In genomic region chr9:37373621-37374020, GRCh38 we compare ENCODE assay signal across 25 cellular contexts. TPM values are rescaled to one million over a fixed set of nuclear protein-coding genes. Genes with fewer than 3 reads are reported as not detected.
DNase-seq lines count a peak whose midpoint lies in the region; ATAC-seq and TF ChIP-seq lines count a peak whose summit lies in the region.
"Had no signal": no experiment of that assay in that cellular context is flagged by ENCODE, and none has a peak within 500 bp of the region (broad histone marks: within the 10 kb centered on the region; RNA-seq: fewer than 3 reads in every experiment).

No MANE protein-coding gene starts in this region.

- no peak overlapping the region for H3K4me3 Mint-ChIP-seq in stimulated activated naive CD8-positive, alpha-beta T cell treated with anti-CD3 and anti-CD28 coated beads, Interleukin-15, Interleukin-2, amounts not matched to agents 100 ng/mL and 50 ng/mL, for 24 hours
- H3K4me3 Mint-ChIP-seq in stimulated activated naive CD8-positive, alpha-beta T cell treated with anti-CD3 and anti-CD28 coated beads, Interleukin-15, amount 100 ng/mL, for 72 hours: no peak overlapping the region
- peak overlapping the region; percentile 15 for H3K4me3 Mint-ChIP-seq in glutamatergic neuron (ENCODE audit: unreplicated experiment)
- H3K4me3 Mint-ChIP-seq in stimulated activated naive B cell treated with anti-CD40 and anti-IgM and Interleukin-4, amounts not matched to agents 10 μg/mL and 1 μg/mL and 100 μg/mL, for 72 hours: no peak overlapping the region
- H3K4me3 Mint-ChIP-seq: CD4-positive, CD25-positive, alpha-beta regulatory T cell; H9; T-cell had no signal

- H3K9me3 Mint-ChIP-seq in stimulated activated naive CD8-positive, alpha-beta T cell treated with anti-CD3 and anti-CD28 coated beads, Interleukin-15, Interleukin-2, amounts not matched to agents 100 ng/mL and 50 ng/mL, for 24 hours: no peaks in the 10 kb centered on the region
- no peaks in the 10 kb centered on the region for H3K9me3 Mint-ChIP-seq in stimulated activated naive CD8-positive, alpha-beta T cell treated with anti-CD3 and anti-CD28 coated beads, Interleukin-15, amount 100 ng/mL, for 72 hours
- H3K9me3 Mint-ChIP-seq in glutamatergic neuron (ENCODE audit: unreplicated experiment): peaks cover 1% of the 10 kb centered on the region
- peaks cover 0 to 6% of the 10 kb centered on the region in 2 donors for H3K9me3 Mint-ChIP-seq in stimulated activated naive B cell treated with anti-CD40 and anti-IgM and Interleukin-4, amounts not matched to agents 10 μg/mL and 1 μg/mL and 100 μg/mL, for 72 hours
- H3K9me3 Mint-ChIP-seq: CD4-positive, CD25-positive, alpha-beta regulatory T cell; H9; T-cell had no signal

- H3K27me3 ChIP-seq in OCI-LY1 (ENCODE audit: insufficient read depth, low read length) (no peaks in the 10 kb centered on the region), transverse colon (no peaks in the 10 kb centered on the region)
- H3K27me3 ChIP-seq: BE2C, SJSA1 had no signal

- peaks cover 7% of the 10 kb centered on the region for H3K27me3 Mint-ChIP-seq in stimulated activated naive CD8-positive, alpha-beta T cell treated with anti-CD3 and anti-CD28 coated beads, Interleukin-15, Interleukin-2, amounts not matched to agents 100 ng/mL and 50 ng/mL, for 24 hours
- H3K27me3 Mint-ChIP-seq in stimulated activated naive CD8-positive, alpha-beta T cell treated with anti-CD3 and anti-CD28 coated beads, Interleukin-15, amount 100 ng/mL, for 72 hours: peaks cover 9% of the 10 kb centered on the region
- peaks cover 5% of the 10 kb centered on the region for H3K27me3 Mint-ChIP-seq in glutamatergic neuron (ENCODE audit: unreplicated experiment)
- no peaks in the 10 kb centered on the region for H3K27me3 Mint-ChIP-seq in stimulated activated naive B cell treated with anti-CD40 and anti-IgM and Interleukin-4, amounts not matched to agents 10 μg/mL and 1 μg/mL and 100 μg/mL, for 72 hours
- H3K27me3 Mint-ChIP-seq: CD4-positive, CD25-positive, alpha-beta regulatory T cell had no signal

- 88 to 95% methylated on average over 1 of the region's 1 CpG for WGBS in transverse colon (ENCODE audit: low coverage in 1 of 2), 2 donors

- no peak for TF ChIP-seq EP300 in transverse colon (IDR thresholded peaks at IDR 0.05; ENCODE audit: low read depth)

- no peak for DNase-seq in stimulated activated naive CD8-positive, alpha-beta T cell treated with anti-CD3 and anti-CD28 coated beads, Interleukin-15, amount 100 ng/mL, for 72 hours
- no peak for DNase-seq in glutamatergic neuron
- DNase-seq in stimulated activated naive B cell treated with anti-CD40 and anti-IgM and Interleukin-4, amounts not matched to agents 10 μg/mL and 1 μg/mL and 100 μg/mL, for 72 hours: no peak
- DNase-seq in transverse colon: no peak
- no peak for DNase-seq in HuH-7 (ENCODE audit: low spot score)
- DNase-seq in iPS-NIHi7 (ENCODE audit: extremely low spot score): no peak
- DNase-seq: BE2C; CD4-positive, CD25-positive, alpha-beta regulatory T cell; DMS53; GM23248; H9; NCI-H1092 treated with DMSO at 0.1 percent for 48 hours; NCI-H1436 treated with DMSO at 0.1 percent for 48 hours; NCI-H187 treated with DMSO at 0.1 percent for 48 hours; NCI-H2171 treated with DMSO at 0.1 percent for 48 hours; NCI-H345; NCI-H524; NCI-H774; Right ventricle myocardium superior; RPMI8226; T-cell had no signal

- no peak for TF ChIP-seq POLR2A in transverse colon (IDR thresholded peaks at IDR 0.05)

- no peaks in the 10 kb centered on the region for H3K9me2 ChIP-seq in OCI-LY1 (ENCODE audit: low read depth, low read length)

- peaks cover 100% of the 10 kb centered on the region for H3K4me1 ChIP-seq in OCI-LY1 (ENCODE audit: insufficient read depth, low read length, severe bottlenecking)
- H3K4me1 ChIP-seq in transverse colon: no peaks in the 10 kb centered on the region
- H3K4me1 ChIP-seq: SJSA1 had no signal

- no peak for ATAC-seq in stimulated activated naive CD8-positive, alpha-beta T cell treated with anti-CD3 and anti-CD28 coated beads, Interleukin-15, amount 100 ng/mL, for 72 hours
- ATAC-seq in stimulated activated naive B cell treated with anti-CD40 and anti-IgM and Interleukin-4, amounts not matched to agents 10 μg/mL and 1 μg/mL and 100 μg/mL, for 72 hours (replicated peaks): no peak
- ATAC-seq: T-cell had no signal

- H3F3A ChIP-seq in OCI-LY1 (ENCODE audit: insufficient read depth, low read length): peaks cover 10% of the 10 kb centered on the region; the same call in 1 of the 2 replicates

- H3K9ac ChIP-seq in OCI-LY1 (ENCODE audit: low read length): peak overlapping the region; percentile 80
- H3K9ac ChIP-seq: GM23248 had no signal

- intact Hi-C loops in transverse colon (cut with DNase I; ENCODE audit: low total_unique reads): no loop called here

- H3K27ac ChIP-seq in OCI-LY1 (ENCODE audit: low read depth, low read length, poor library complexity, severe bottlenecking) (peak overlapping the region; percentile 100), transverse colon (no peak overlapping the region)
- H3K27ac ChIP-seq: 22Rv1, GM23248, SJSA1 had no signal

- H3K9me3 ChIP-seq in OCI-LY1 (ENCODE audit: low read length) (no peaks in the 10 kb centered on the region), transverse colon (no peaks in the 10 kb centered on the region)
- H3K9me3 ChIP-seq: BE2C, SJSA1 had no signal

- H3K4me1 Mint-ChIP-seq in stimulated activated naive CD8-positive, alpha-beta T cell treated with anti-CD3 and anti-CD28 coated beads, Interleukin-15, Interleukin-2, amounts not matched to agents 100 ng/mL and 50 ng/mL, for 24 hours (ENCODE audit: low read depth): peaks cover 55% of the 10 kb centered on the region
- peaks cover 21% of the 10 kb centered on the region for H3K4me1 Mint-ChIP-seq in stimulated activated naive CD8-positive, alpha-beta T cell treated with anti-CD3 and anti-CD28 coated beads, Interleukin-15, amount 100 ng/mL, for 72 hours
- H3K4me1 Mint-ChIP-seq in glutamatergic neuron (ENCODE audit: low read depth, unreplicated experiment): peaks cover 3% of the 10 kb centered on the region
- peaks cover 68 to 93% of the 10 kb centered on the region in 2 donors for H3K4me1 Mint-ChIP-seq in stimulated activated naive B cell treated with anti-CD40 and anti-IgM and Interleukin-4, amounts not matched to agents 10 μg/mL and 1 μg/mL and 100 μg/mL, for 72 hours

- TF ChIP-seq CTCF in OCI-LY1 (IDR thresholded peaks at IDR 0.05; ENCODE audit: low read length) (no peak), glutamatergic neuron (IDR thresholded peaks at IDR 0.05; ENCODE audit: partially characterized antibody, unreplicated experiment) (no peak), transverse colon (IDR thresholded peaks at IDR 0.05) (no peak)

- peak overlapping the region; percentile 69 for H3K27ac Mint-ChIP-seq in stimulated activated naive CD8-positive, alpha-beta T cell treated with anti-CD3 and anti-CD28 coated beads, Interleukin-15, Interleukin-2, amounts not matched to agents 100 ng/mL and 50 ng/mL, for 24 hours
- H3K27ac Mint-ChIP-seq in stimulated activated naive CD8-positive, alpha-beta T cell treated with anti-CD3 and anti-CD28 coated beads, Interleukin-15, amount 100 ng/mL, for 72 hours: no peak overlapping the region
- H3K27ac Mint-ChIP-seq in glutamatergic neuron (ENCODE audit: unreplicated experiment): no peak overlapping the region
- peak overlapping the region; percentile 98 for H3K27ac Mint-ChIP-seq in stimulated activated naive B cell treated with anti-CD40 and anti-IgM and Interleukin-4, amounts not matched to agents 10 μg/mL and 1 μg/mL and 100 μg/mL, for 72 hours
- H3K27ac Mint-ChIP-seq: H9, T-cell had no signal

- in situ Hi-C loops in transverse colon (cut with MboI; ENCODE audit: low pct_ligation_motif_present in 1 of 4, low pct_unique_long_range_greater_than_20kb in 1 of 4, low sequenced_read_pairs in 3 of 4): loop anchor here in 1 of 4 donors (25.0 kb wide), 1 partner anchor 511 kb away; no protein-coding TSS in a partner anchor

- no peaks in the 10 kb centered on the region for H3K36me3 ChIP-seq in OCI-LY1 (ENCODE audit: insufficient read depth, low read length)
- H3K36me3 ChIP-seq in transverse colon: no peaks in the 10 kb centered on the region
- H3K36me3 ChIP-seq: BE2C, SJSA1 had no signal

- H3K4me2 ChIP-seq in OCI-LY1 (ENCODE audit: low read length): peak overlapping the region; percentile 22

- H4K20me1 ChIP-seq in OCI-LY1 (ENCODE audit: insufficient read depth, low read length): no peaks in the 10 kb centered on the region

- H3K4me3 ChIP-seq in OCI-LY1 (ENCODE audit: low read depth, low read length, poor library complexity, severe bottlenecking) (no peak overlapping the region), transverse colon (no peak overlapping the region)
- H3K4me3 ChIP-seq: GM23248, SJSA1 had no signal

- H2AFZ ChIP-seq in OCI-LY1 (ENCODE audit: low read length): no peak overlapping the region
- H2AFZ ChIP-seq: GM23248 had no signal

- H3K79me2 ChIP-seq in OCI-LY1 (ENCODE audit: insufficient read depth, low read length): no peaks in the 10 kb centered on the region

- no peaks in the 10 kb centered on the region for H3K36me3 Mint-ChIP-seq in stimulated activated naive CD8-positive, alpha-beta T cell treated with anti-CD3 and anti-CD28 coated beads, Interleukin-15, Interleukin-2, amounts not matched to agents 100 ng/mL and 50 ng/mL, for 24 hours (ENCODE audit: low read depth)
- H3K36me3 Mint-ChIP-seq in glutamatergic neuron (ENCODE audit: unreplicated experiment): no peaks in the 10 kb centered on the region
- peaks cover 2 to 22% of the 10 kb centered on the region in 2 donors for H3K36me3 Mint-ChIP-seq in stimulated activated naive B cell treated with anti-CD40 and anti-IgM and Interleukin-4, amounts not matched to agents 10 μg/mL and 1 μg/mL and 100 μg/mL, for 72 hours
- H3K36me3 Mint-ChIP-seq: CD4-positive, CD25-positive, alpha-beta regulatory T cell; T-cell had no signal

RNA-seq across cellular contexts. Expression of gene GRHPR, which starts 48.9 kb away (rescaled TPM):
- total RNA-seq in glutamatergic neuron (ENCODE audit: unreplicated experiment) (78.1 TPM), transverse colon (100 to 1,000 TPM in 3 of 4 donors, 10 to 100 TPM in 1; 48.6 to 131 (median 104) TPM)

Comparison
In these comparisons a context has a peak if more than half of its experiments do, and no peak if none do; other contexts are left out.
1. H3K27ac Mint-ChIP-seq: peak in stimulated activated naive CD8-positive, alpha-beta T cell treated with anti-CD3 and anti-CD28 coated beads, Interleukin-15, Interleukin-2, amounts not matched to agents 100 ng/mL and 50 ng/mL, for 24 hours (single experiment) and stimulated activated naive B cell treated with anti-CD40 and anti-IgM and Interleukin-4, amounts not matched to agents 10 μg/mL and 1 μg/mL and 100 μg/mL, for 72 hours (single experiment); none in stimulated activated naive CD8-positive, alpha-beta T cell treated with anti-CD3 and anti-CD28 coated beads, Interleukin-15, amount 100 ng/mL, for 72 hours (0 of 2) and glutamatergic neuron (single experiment).